In the genomic region with DNA sequence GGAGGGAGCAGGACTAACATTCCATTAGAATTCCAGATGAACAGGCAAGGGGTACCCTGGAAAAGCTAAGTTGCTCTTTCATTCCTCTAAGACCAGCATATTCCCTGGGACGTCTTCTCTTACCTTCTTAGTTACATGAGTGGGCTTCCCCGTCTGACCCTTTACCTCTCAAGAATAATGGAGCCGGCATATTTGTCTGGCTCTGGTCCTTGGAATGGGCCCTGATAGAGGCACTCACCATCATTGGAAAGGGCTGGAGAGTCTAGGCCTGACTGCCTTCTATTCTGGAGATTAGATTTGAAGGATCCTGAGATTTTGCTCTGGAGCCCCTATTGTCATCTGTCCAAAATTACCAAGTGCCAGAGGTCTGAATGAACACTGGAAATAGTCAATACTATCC, we compare ENCODE assay signal across 23 cellular contexts.
"Had no signal": no experiment of that assay in that cellular context is flagged by ENCODE, and none has a peak within 500 bp of the region (broad histone marks: within the 10 kb centered on the region; RNA-seq: fewer than 3 reads in every experiment).

No MANE protein-coding gene starts in this region.

- H3K27me3 ChIP-seq: colonic mucosa, dorsolateral prefrontal cortex, foreskin keratinocyte, gastrocnemius medialis, gastroesophageal sphincter, hepatocyte had no signal

- H3K4me1 ChIP-seq: colonic mucosa, esophagus squamous epithelium, foreskin keratinocyte, gastrocnemius medialis, gastroesophageal sphincter, heart left ventricle, heart right ventricle had no signal

- H3K36me3 ChIP-seq: colonic mucosa, esophagus squamous epithelium, gastrocnemius medialis, gastroesophageal sphincter, heart left ventricle, heart right ventricle had no signal

- H3K9me3 ChIP-seq: colonic mucosa, esophagus squamous epithelium, gastrocnemius medialis, gastroesophageal sphincter, heart left ventricle, heart right ventricle had no signal

- DNase-seq: colonic mucosa; cortex of kidney; dermis blood vessel endothelial cell; dorsolateral prefrontal cortex; effector CD4-positive, alpha-beta T cell; effector CD8-positive, alpha-beta T cell; effector memory CD4-positive, alpha-beta T cell; effector memory CD8-positive, alpha-beta T cell; endodermal cell; erythroblast; esophagus squamous epithelium; foreskin fibroblast; foreskin keratinocyte; foreskin melanocyte; gastrocnemius medialis; glutamatergic neuron; head of caudate nucleus; heart left ventricle; heart right ventricle had no signal

- H3K27ac ChIP-seq: colonic mucosa, coronary artery, dorsolateral prefrontal cortex, epithelial cell of prostate, esophagus squamous epithelium, foreskin keratinocyte, gastrocnemius medialis, gastroesophageal sphincter, heart left ventricle, heart right ventricle, hepatocyte had no signal

- H3K4me3 ChIP-seq: colonic mucosa, coronary artery, dorsolateral prefrontal cortex, esophagus squamous epithelium, gastrocnemius medialis, gastroesophageal sphincter, heart left ventricle, heart right ventricle, hepatocyte had no signal
